14 cellular contexts compared by ENCODE assay signal in genomic region chr4:151228196-151229119, GRCh38. TPM values are rescaled to one million over a fixed set of nuclear protein-coding genes. Genes with fewer than 3 reads are reported as not detected.
DNase-seq lines count a peak whose midpoint lies in the region; ATAC-seq, FAIRE-seq and TF ChIP-seq lines count a peak whose summit lies in the region.
"Had no signal": no experiment of that assay in that cellular context is flagged by ENCODE, and none has a peak within 500 bp of the region (broad histone marks: within the 10 kb centered on the region; RNA-seq: fewer than 3 reads in every experiment).

No MANE protein-coding gene starts in this region.

- peaks cover 13% of the 10 kb centered on the region for H3K79me1 ChIP-seq in mesenchymal stem cell (replicated peaks; ENCODE audit: low read length, poor library complexity, severe bottlenecking)
- no peaks in the 10 kb centered on the region for H3K79me1 ChIP-seq in H9 (ENCODE audit: insufficient read depth, low read depth, low read length, poor library complexity, severe bottlenecking)

- peaks cover 2% of the 10 kb centered on the region in 2 experiments; a peak in 2 of 4 replicates for H3K4me1 Mint-ChIP-seq in H9
- H3K4me1 Mint-ChIP-seq: activated naive CD4-positive, alpha-beta T cell treated with anti-CD3 and anti-CD28 coated beads, Interleukin-2, amount 50 U/mL, for 24 hours had no signal

- H2BK12ac ChIP-seq in mesenchymal stem cell (ENCODE audit: low read length in 2 of 2) (no peak overlapping the region), H9 (ENCODE audit: insufficient read length, low read depth, low read length) (no peak overlapping the region)

- H3K4me2 ChIP-seq in endothelial cell of umbilical vein (ENCODE audit: insufficient read depth, low read length) (peak overlapping the region; percentile 93), mesenchymal stem cell (ENCODE audit: low read length, poor library complexity, severe bottlenecking) (no peak overlapping the region), H9 (ENCODE audit: insufficient read depth, insufficient read length, low read length) (no peak overlapping the region)
- H3K4me2 ChIP-seq: GM23338 had no signal

- H3K4me3 Mint-ChIP-seq in H9: no peak overlapping the region
- H3K4me3 Mint-ChIP-seq: activated naive CD4-positive, alpha-beta T cell treated with anti-CD3 and anti-CD28 coated beads, Interleukin-2, amount 50 U/mL, for 24 hours; GM23338 had no signal

- ATAC-seq in thoracic aorta (ENCODE audit: insufficient number of reproducible peaks, low FRiP score, low read depth): no peak
- ATAC-seq in HG03457 (IDR thresholded peaks at IDR 0.05; ENCODE audit: unreplicated experiment): no peak

- DNase-seq in SJSA1 (ENCODE audit: low read depth in 1 of 2, low spot score in 2 of 2) (no peak), endothelial cell of umbilical vein (ENCODE audit: low read depth, low spot score) (peak; percentile 92), mesenchymal stem cell (no peak), thoracic aorta (ENCODE audit: low spot score) (no peak), NCI-H226 (no peak), H9 (no peak), prostate gland (ENCODE audit: low spot score) (no peak)
- DNase-seq: activated CD4-positive, alpha-beta T cell treated with anti-CD3 and anti-CD28 coated beads, Interleukin-2, amount 50 U/mL, for 48 hours; DMS153; NCI-H526 had no signal

- no peak overlapping the region for H3K4me3 ChIP-seq in SJSA1
- peak overlapping the region in 1 of 3 experiments; percentile 37 for H3K4me3 ChIP-seq in endothelial cell of umbilical vein (replicated peaks in 1 of 3; ENCODE audit: insufficient read depth in 1 of 3, low read depth in 1 of 3, low read length in 3 of 3)
- peak overlapping the region in 1 of 2 experiments; percentile 86 for H3K4me3 ChIP-seq in mesenchymal stem cell (ENCODE audit: insufficient read depth in 1 of 2, low read depth in 1 of 2, low read length in 2 of 2)
- H3K4me3 ChIP-seq in thoracic aorta: peak overlapping the region; percentile 68
- H3K4me3 ChIP-seq in prostate gland: no peak overlapping the region
- H3K4me3 ChIP-seq: GM23338 had no signal

- H3K27me3 Mint-ChIP-seq in H9 (ENCODE audit: low read depth): no peaks in the 10 kb centered on the region

- H4K91ac ChIP-seq in mesenchymal stem cell (ENCODE audit: low read length): no peak overlapping the region
- no peak overlapping the region for H4K91ac ChIP-seq in H9 (ENCODE audit: insufficient read length, low read depth, low read length)

- H3K9me3 ChIP-seq in SJSA1 (replicated peaks) (no peaks in the 10 kb centered on the region), endothelial cell of umbilical vein (replicated peaks; ENCODE audit: control insufficient read depth, insufficient read depth, low read length) (no peaks in the 10 kb centered on the region), mesenchymal stem cell (ENCODE audit: control insufficient read depth, low read length) (no peaks in the 10 kb centered on the region), thoracic aorta (no peaks in the 10 kb centered on the region), H9 (ENCODE audit: control insufficient read depth, low read depth, low read length) (no peaks in the 10 kb centered on the region), prostate gland (no peaks in the 10 kb centered on the region)

- CTCF ChIA-PET in endothelial cell of umbilical vein (lab: Charles Lee): interaction anchor here (0.7 to 2.1 kb wide), 6 partner anchors 10 to 135 kb away, joined by 3 to 6 read pairs (median 4); partner anchors contain the start of gene SH3D19

- dilution Hi-C loops in endothelial cell of umbilical vein (cut with MboI; ENCODE audit: extremely low pct_ligation_motif_present, low sequenced_read_pairs): no loop called here

- POLR2A ChIA-PET in endothelial cell of umbilical vein (lab: Charles Lee): interaction anchor here (0.5 kb wide), 1 partner anchor 120 kb away, joined by 3 read pairs; no protein-coding TSS in a partner anchor

- H3K9me3 Mint-ChIP-seq in H9: no peaks in the 10 kb centered on the region; a peak in 1 of 5 replicates
- H3K9me3 Mint-ChIP-seq: activated naive CD4-positive, alpha-beta T cell treated with anti-CD3 and anti-CD28 coated beads, Interleukin-2, amount 50 U/mL, for 24 hours; GM23338 had no signal

- intact Hi-C loops in endothelial cell of umbilical vein (cut with micrococcal nuclease): loop anchor here (1.0 to 5.0 kb wide), 6 partner anchors 32 to 532 kb away; partner anchors contain the start of genes GATB and SH3D19
- intact Hi-C loops in prostate gland (cut with DNase I): no loop called here

- no peak overlapping the region for H4K5ac ChIP-seq in H9 (ENCODE audit: insufficient read length, low read depth, low read length)

- H3K9ac ChIP-seq in endothelial cell of umbilical vein (replicated peaks; ENCODE audit: extremely low read depth, insufficient read depth, low read length) (peak overlapping the region; percentile 91), mesenchymal stem cell (ENCODE audit: low read length) (peak overlapping the region; percentile 98), H9 (ENCODE audit: extremely low read depth, insufficient read length, low read length) (no peak overlapping the region)

- H3K23me2 ChIP-seq in H9 (ENCODE audit: insufficient read length, low read depth, low read length, poor library complexity, severe bottlenecking): no peaks in the 10 kb centered on the region

- 94% methylated on average over 4 of the region's 6 CpGs for WGBS in mesenchymal stem cell
- no CpG with 5 or more reads among the region's 6 CpGs for WGBS in H9 (ENCODE audit: extremely low coverage, insufficient read length, low lambda C conversion rate)
- WGBS in prostate gland: 81% methylated on average over 6 of the region's 6 CpGs

- no peak overlapping the region for H2BK5ac ChIP-seq in mesenchymal stem cell (ENCODE audit: low read depth, low read length, poor library complexity, severe bottlenecking)
- H2BK5ac ChIP-seq in H9 (ENCODE audit: insufficient read length, low read length): no peak overlapping the region

- H3K4me1 ChIP-seq in SJSA1 (replicated peaks) (peaks cover 30% of the 10 kb centered on the region), endothelial cell of umbilical vein (ENCODE audit: control insufficient read depth, extremely low read depth, insufficient read depth, low read length) (peaks cover 33% of the 10 kb centered on the region), mesenchymal stem cell (ENCODE audit: control insufficient read depth, insufficient read depth, low read depth, low read length) (peaks cover 2% of the 10 kb centered on the region), thoracic aorta (ENCODE audit: control insufficient read depth in 1 of 2, low read depth in 2 of 2) (peaks cover 3 to 24% of the 10 kb centered on the region in 2 donors), H9 (ENCODE audit: insufficient read depth, low read length) (no peaks in the 10 kb centered on the region), prostate gland (replicated peaks) (no peaks in the 10 kb centered on the region)

- FAIRE-seq in endothelial cell of umbilical vein (lab: Jason Lieb, UNC): peak; percentile 66

- no peak overlapping the region for H3K27ac Mint-ChIP-seq in H9
- H3K27ac Mint-ChIP-seq: activated naive CD4-positive, alpha-beta T cell treated with anti-CD3 and anti-CD28 coated beads, Interleukin-2, amount 50 U/mL, for 24 hours; GM23338 had no signal

- no peak overlapping the region for H2BK15ac ChIP-seq in mesenchymal stem cell (ENCODE audit: low read depth, poor library complexity, severe bottlenecking)
- H2BK15ac ChIP-seq in H9 (ENCODE audit: low read depth, low read length): no peak overlapping the region

- H2AK5ac ChIP-seq in mesenchymal stem cell (ENCODE audit: low read length, severe bottlenecking): no peak overlapping the region
- H2AK5ac ChIP-seq in H9 (ENCODE audit: insufficient read length, low read length): no peak overlapping the region

- H2BK120ac ChIP-seq in mesenchymal stem cell (ENCODE audit: low read depth, low read length): no peak overlapping the region
- no peak overlapping the region for H2BK120ac ChIP-seq in H9 (ENCODE audit: low read depth, low read length, poor library complexity, severe bottlenecking)

- H3K36me3 ChIP-seq in SJSA1 (no peaks in the 10 kb centered on the region; the same call in 1 of the 2 replicates), endothelial cell of umbilical vein (ENCODE audit: control insufficient read depth in 2 of 2, extremely low read depth in 1 of 2, insufficient read depth in 2 of 2, low read length in 2 of 2) (no peaks in the 10 kb centered on the region), mesenchymal stem cell (ENCODE audit: control insufficient read depth in 1 of 2, insufficient read depth in 2 of 2, low read depth in 1 of 2, low read length in 2 of 2) (peaks cover 0 to 12% of the 10 kb centered on the region in 2 experiments), thoracic aorta (no peaks in the 10 kb centered on the region), prostate gland (no peaks in the 10 kb centered on the region)

- TF ChIP-seq CTCF in endothelial cell of umbilical vein (IDR thresholded peaks at IDR 0.05; ENCODE audit: extremely low read depth in 1 of 2, insufficient read depth in 1 of 2, low read depth in 1 of 2, low read length in 2 of 2): no peak
- TF ChIP-seq CTCF in thoracic aorta (IDR thresholded peaks at IDR 0.05): no peak
- no peak for TF ChIP-seq CTCF in H9 (conservative IDR thresholded peaks at IDR 0.05)
- no peak for TF ChIP-seq CTCF in prostate gland (IDR thresholded peaks at IDR 0.05)

- H3K9me1 ChIP-seq in endothelial cell of umbilical vein (replicated peaks; ENCODE audit: control insufficient read depth, extremely low read depth, insufficient read depth, low read length): no peaks in the 10 kb centered on the region

- H3K23ac ChIP-seq in mesenchymal stem cell (ENCODE audit: low read length in 2 of 2): no peak overlapping the region
- no peak overlapping the region for H3K23ac ChIP-seq in H9 (ENCODE audit: insufficient read length, low read depth, low read length)

- H3K27me3 ChIP-seq in SJSA1 (replicated peaks) (no peaks in the 10 kb centered on the region), endothelial cell of umbilical vein (ENCODE audit: control insufficient read depth in 2 of 2, insufficient read depth in 2 of 2, low read length in 2 of 2) (no peaks in the 10 kb centered on the region), mesenchymal stem cell (ENCODE audit: control insufficient read depth in 1 of 2, insufficient read depth in 1 of 2, low read length in 2 of 2) (no peaks in the 10 kb centered on the region), thoracic aorta (replicated peaks; ENCODE audit: insufficient read depth) (no peaks in the 10 kb centered on the region), H9 (ENCODE audit: insufficient read depth, low read length) (no peaks in the 10 kb centered on the region), prostate gland (replicated peaks; ENCODE audit: insufficient read depth) (no peaks in the 10 kb centered on the region)

- H3T11ph ChIP-seq in H9 (ENCODE audit: low read length): no peak overlapping the region

- H3K14ac ChIP-seq in mesenchymal stem cell (ENCODE audit: low read length in 2 of 2): no peak overlapping the region
- no peak overlapping the region for H3K14ac ChIP-seq in H9 (ENCODE audit: insufficient read depth, low read length)

- H4K20me1 ChIP-seq in endothelial cell of umbilical vein (replicated peaks; ENCODE audit: control insufficient read depth, extremely low read depth, insufficient read depth, low read length): no peaks in the 10 kb centered on the region
- H4K20me1 ChIP-seq in H9 (ENCODE audit: control insufficient read depth, insufficient read depth, insufficient read length): no peaks in the 10 kb centered on the region

- no peak overlapping the region for H4K8ac ChIP-seq in mesenchymal stem cell (ENCODE audit: low read length)
- no peak overlapping the region for H4K8ac ChIP-seq in H9 (replicated peaks; ENCODE audit: insufficient read length, low read depth, low read length)

- BruUV-seq in endothelial cell of umbilical vein (replicated peaks; lab: Mats Ljungman, UMichigan): TSS peak; percentile 92

- H3K79me2 ChIP-seq in endothelial cell of umbilical vein (ENCODE audit: control insufficient read depth, insufficient read depth, low read length): peaks cover 8% of the 10 kb centered on the region
- no peaks in the 10 kb centered on the region for H3K79me2 ChIP-seq in H9 (ENCODE audit: insufficient read depth, low read length)

- H3K27ac ChIP-seq in SJSA1 (peak overlapping the region; percentile 27), endothelial cell of umbilical vein (ENCODE audit: insufficient read depth, low read depth, low read length) (peak overlapping the region; percentile 80), mesenchymal stem cell (ENCODE audit: low read length, poor library complexity, severe bottlenecking) (no peak overlapping the region), thoracic aorta (peak overlapping the region; percentile 76 to 92), H9 (ENCODE audit: insufficient read length, low read depth, low read length) (no peak overlapping the region), prostate gland (no peak overlapping the region)

- H2BK20ac ChIP-seq in H9 (ENCODE audit: low read depth, low read length, poor library complexity, severe bottlenecking): no peak overlapping the region

- H2AFZ ChIP-seq in endothelial cell of umbilical vein (ENCODE audit: low read depth, low read length) (no peak overlapping the region), mesenchymal stem cell (ENCODE audit: low read depth, low read length) (no peak overlapping the region), H9 (ENCODE audit: low read length) (no peak overlapping the region)
- H2AFZ ChIP-seq: GM23338 had no signal

- no peak overlapping the region for H3K56ac ChIP-seq in H9 (ENCODE audit: insufficient read length, low read depth, low read length)

- H3K4ac ChIP-seq in mesenchymal stem cell (ENCODE audit: low read depth in 1 of 2, low read length in 2 of 2): no peak overlapping the region
- no peak overlapping the region for H3K4ac ChIP-seq in H9 (ENCODE audit: low read depth, low read length)

- H3K18ac ChIP-seq in mesenchymal stem cell (ENCODE audit: low read depth in 1 of 2, low read length in 2 of 2) (no peak overlapping the region), H9 (ENCODE audit: insufficient read length, low read depth, low read length) (no peak overlapping the region)

- H3K36me3 Mint-ChIP-seq in H9 (ENCODE audit: insufficient read depth in 1 of 3, low read depth in 3 of 3): peaks cover 4 to 11% (median 7%) of the 10 kb centered on the region in 3 experiments; a peak in 6 of 7 replicates
- H3K36me3 Mint-ChIP-seq: activated naive CD4-positive, alpha-beta T cell treated with anti-CD3 and anti-CD28 coated beads, Interleukin-2, amount 50 U/mL, for 24 hours had no signal

- TF ChIP-seq POLR2A in endothelial cell of umbilical vein (IDR thresholded peaks at IDR 0.05; ENCODE audit: low read depth, low read length) (no peak), prostate gland (IDR thresholded peaks at IDR 0.05) (no peak)

RNA-seq across cellular contexts. Expression of gene PRSS48, which starts 48.5 kb away (rescaled TPM):
- not detected in 2 replicates for total RNA-seq in SJSA1 (2014; rRNA removed; shearing (Covaris generic))
- total RNA-seq in endothelial cell of umbilical vein: not detected in 2 replicates
- not detected in 2 replicates for polyA plus RNA-seq in endothelial cell of umbilical vein
- polyA plus RNA-seq in endothelial cell of umbilical vein (2011; cell fraction: cytosol; rRNA removed): not detected in 2 replicates
- not detected in 2 replicates for polyA plus RNA-seq in endothelial cell of umbilical vein (2011; cell fraction: nucleus; rRNA removed)
- polyA plus RNA-seq in endothelial cell of umbilical vein (2012): not detected in 2 replicates
- polyA minus RNA-seq in endothelial cell of umbilical vein: not detected in 2 replicates
- polyA minus RNA-seq in endothelial cell of umbilical vein (2011; cell fraction: cytosol; rRNA and poly(A)+ RNA removed): not detected
- not detected in 2 replicates for polyA minus RNA-seq in endothelial cell of umbilical vein (2011; cell fraction: nucleus; rRNA and poly(A)+ RNA removed)
- polyA plus RNA-seq in mesenchymal stem cell (2013, experiment 1 of 2): not detected
- not detected for polyA plus RNA-seq in mesenchymal stem cell (2013, experiment 2 of 2)
- total RNA-seq in thoracic aorta: not detected
- total RNA-seq in H9 (2021): not detected in 2 replicates
- total RNA-seq in prostate gland: not detected
- total RNA-seq: GM23338 had no signal
- polyA plus RNA-seq: esophagus had no signal

Comparison
In these comparisons a context has a peak if more than half of its experiments do, and no peak if none do; other contexts are left out.
1. H3K27ac ChIP-seq: peak in SJSA1 (single experiment), endothelial cell of umbilical vein (single experiment) and thoracic aorta (2 of 2); none in mesenchymal stem cell (single experiment), H9 (single experiment) and prostate gland (0 of 2).